Comparison of ENCODE assay signal across 1 cellular context in the genomic region with DNA sequence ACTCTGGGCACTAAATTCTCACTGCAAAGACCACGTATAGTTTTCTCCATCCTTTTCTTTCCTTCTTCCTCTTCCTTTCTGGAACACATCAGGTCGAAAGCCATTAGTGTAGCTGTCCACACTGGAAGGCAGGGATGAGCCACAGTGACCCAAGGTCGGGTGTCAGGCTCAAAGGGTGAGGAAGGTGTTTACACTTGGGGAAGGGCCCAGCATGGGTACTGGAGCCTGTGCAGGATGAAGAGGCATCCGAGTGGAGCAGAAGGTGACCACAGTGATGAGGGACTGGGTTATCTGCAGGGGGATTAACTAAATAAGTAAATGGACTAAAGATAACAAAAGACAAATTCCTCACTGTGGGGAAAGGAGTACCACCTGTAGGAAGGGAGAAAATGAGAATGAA.
TF ChIP-seq lines count a peak whose summit lies in the region.

No MANE protein-coding gene starts in this region.

TF ChIP-seq in HepG2, 621 proteins besides CTCF, POLR2A, EP300 and RAD21 (continued from another document):
- TF ChIP-seq, protein P1, sequence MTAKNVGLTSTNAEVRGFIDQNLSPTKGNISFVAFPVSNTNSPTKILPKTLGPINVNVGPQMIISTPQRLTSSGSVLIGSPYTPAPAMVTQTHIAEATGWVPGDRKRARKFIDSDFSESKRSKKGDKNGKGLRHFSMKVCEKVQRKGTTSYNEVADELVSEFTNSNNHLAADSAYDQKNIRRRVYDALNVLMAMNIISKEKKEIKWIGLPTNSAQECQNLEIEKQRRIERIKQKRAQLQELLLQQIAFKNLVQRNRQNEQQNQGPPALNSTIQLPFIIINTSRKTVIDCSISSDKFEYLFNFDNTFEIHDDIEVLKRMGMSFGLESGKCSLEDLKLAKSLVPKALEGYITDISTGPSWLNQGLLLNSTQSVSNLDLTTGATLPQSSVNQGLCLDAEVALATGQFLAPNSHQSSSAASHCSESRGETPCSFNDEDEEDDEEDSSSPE (CRISPR knock-in tag; IDR thresholded peaks at IDR 0.05), result no peak
- TF ChIP-seq PCBP2 (optimal IDR thresholded peaks at IDR 0.05; ENCODE audit: low read depth, low read length, poor library complexity, severe bottlenecking) (no peak), TCF7 (IDR thresholded peaks at IDR 0.05; ENCODE audit: low read depth) (no peak), ZNF235 (CRISPR knock-in tag; IDR thresholded peaks at IDR 0.05; ENCODE audit: borderline replicate concordance) (no peak), SP2 (CRISPR knock-in tag; IDR thresholded peaks at IDR 0.05) (no peak), RXRB (CRISPR knock-in tag; IDR thresholded peaks at IDR 0.05; ENCODE audit: borderline replicate concordance) (no peak), PLRG1 (conservative IDR thresholded peaks at IDR 0.05) (no peak), ZNF558 (CRISPR knock-in tag; IDR thresholded peaks at IDR 0.05; ENCODE audit: borderline replicate concordance) (no peak), RBM39 (IDR thresholded peaks at IDR 0.05; ENCODE audit: low read depth, low read length, poor library complexity, severe bottlenecking) (no peak), IRF2 (CRISPR knock-in tag; IDR thresholded peaks at IDR 0.05) (no peak), NFKB2 (CRISPR knock-in tag; IDR thresholded peaks at IDR 0.05; ENCODE audit: borderline replicate concordance) (no peak), SP5 (CRISPR knock-in tag; IDR thresholded peaks at IDR 0.05; ENCODE audit: borderline replicate concordance, low read depth) (no peak), ZNF816 (CRISPR knock-in tag; IDR thresholded peaks at IDR 0.05; ENCODE audit: borderline replicate concordance) (no peak), NPAS2 (CRISPR knock-in tag; IDR thresholded peaks at IDR 0.05; ENCODE audit: borderline replicate concordance) (no peak), ZNF383 (CRISPR knock-in tag; IDR thresholded peaks at IDR 0.05; ENCODE audit: borderline replicate concordance) (no peak), WIZ (CRISPR knock-in tag; IDR thresholded peaks at IDR 0.05) (no peak), ISX (CRISPR knock-in tag; conservative IDR thresholded peaks at IDR 0.05) (no peak), RNF2 (conservative IDR thresholded peaks at IDR 0.05; ENCODE audit: low read depth) (no peak), ZNF441 (CRISPR knock-in tag; IDR thresholded peaks at IDR 0.05; ENCODE audit: borderline replicate concordance) (no peak)
- TF ChIP-seq, protein P2, sequence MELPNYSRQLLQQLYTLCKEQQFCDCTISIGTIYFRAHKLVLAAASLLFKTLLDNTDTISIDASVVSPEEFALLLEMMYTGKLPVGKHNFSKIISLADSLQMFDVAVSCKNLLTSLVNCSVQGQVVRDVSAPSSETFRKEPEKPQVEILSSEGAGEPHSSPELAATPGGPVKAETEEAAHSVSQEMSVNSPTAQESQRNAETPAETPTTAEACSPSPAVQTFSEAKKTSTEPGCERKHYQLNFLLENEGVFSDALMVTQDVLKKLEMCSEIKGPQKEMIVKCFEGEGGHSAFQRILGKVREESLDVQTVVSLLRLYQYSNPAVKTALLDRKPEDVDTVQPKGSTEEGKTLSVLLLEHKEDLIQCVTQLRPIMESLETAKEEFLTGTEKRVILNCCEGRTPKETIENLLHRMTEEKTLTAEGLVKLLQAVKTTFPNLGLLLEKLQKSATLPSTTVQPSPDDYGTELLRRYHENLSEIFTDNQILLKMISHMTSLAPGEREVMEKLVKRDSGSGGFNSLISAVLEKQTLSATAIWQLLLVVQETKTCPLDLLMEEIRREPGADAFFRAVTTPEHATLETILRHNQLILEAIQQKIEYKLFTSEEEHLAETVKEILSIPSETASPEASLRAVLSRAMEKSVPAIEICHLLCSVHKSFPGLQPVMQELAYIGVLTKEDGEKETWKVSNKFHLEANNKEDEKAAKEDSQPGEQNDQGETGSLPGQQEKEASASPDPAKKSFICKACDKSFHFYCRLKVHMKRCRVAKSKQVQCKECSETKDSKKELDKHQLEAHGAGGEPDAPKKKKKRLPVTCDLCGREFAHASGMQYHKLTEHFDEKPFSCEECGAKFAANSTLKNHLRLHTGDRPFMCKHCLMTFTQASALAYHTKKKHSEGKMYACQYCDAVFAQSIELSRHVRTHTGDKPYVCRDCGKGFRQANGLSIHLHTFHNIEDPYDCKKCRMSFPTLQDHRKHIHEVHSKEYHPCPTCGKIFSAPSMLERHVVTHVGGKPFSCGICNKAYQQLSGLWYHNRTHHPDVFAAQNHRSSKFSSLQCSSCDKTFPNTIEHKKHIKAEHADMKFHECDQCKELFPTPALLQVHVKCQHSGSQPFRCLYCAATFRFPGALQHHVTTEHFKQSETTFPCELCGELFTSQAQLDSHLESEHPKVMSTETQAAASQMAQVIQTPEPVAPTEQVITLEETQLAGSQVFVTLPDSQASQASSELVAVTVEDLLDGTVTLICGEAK (IDR thresholded peaks at IDR 0.05), result no peak
- TF ChIP-seq, protein P2 (CRISPR knock-in tag; IDR thresholded peaks at IDR 0.05), result no peak
- TF ChIP-seq, protein P3, sequence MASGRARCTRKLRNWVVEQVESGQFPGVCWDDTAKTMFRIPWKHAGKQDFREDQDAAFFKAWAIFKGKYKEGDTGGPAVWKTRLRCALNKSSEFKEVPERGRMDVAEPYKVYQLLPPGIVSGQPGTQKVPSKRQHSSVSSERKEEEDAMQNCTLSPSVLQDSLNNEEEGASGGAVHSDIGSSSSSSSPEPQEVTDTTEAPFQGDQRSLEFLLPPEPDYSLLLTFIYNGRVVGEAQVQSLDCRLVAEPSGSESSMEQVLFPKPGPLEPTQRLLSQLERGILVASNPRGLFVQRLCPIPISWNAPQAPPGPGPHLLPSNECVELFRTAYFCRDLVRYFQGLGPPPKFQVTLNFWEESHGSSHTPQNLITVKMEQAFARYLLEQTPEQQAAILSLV (CRISPR knock-in tag; IDR thresholded peaks at IDR 0.05; ENCODE audit: borderline replicate concordance), result no peak
- TF ChIP-seq, protein P4, sequence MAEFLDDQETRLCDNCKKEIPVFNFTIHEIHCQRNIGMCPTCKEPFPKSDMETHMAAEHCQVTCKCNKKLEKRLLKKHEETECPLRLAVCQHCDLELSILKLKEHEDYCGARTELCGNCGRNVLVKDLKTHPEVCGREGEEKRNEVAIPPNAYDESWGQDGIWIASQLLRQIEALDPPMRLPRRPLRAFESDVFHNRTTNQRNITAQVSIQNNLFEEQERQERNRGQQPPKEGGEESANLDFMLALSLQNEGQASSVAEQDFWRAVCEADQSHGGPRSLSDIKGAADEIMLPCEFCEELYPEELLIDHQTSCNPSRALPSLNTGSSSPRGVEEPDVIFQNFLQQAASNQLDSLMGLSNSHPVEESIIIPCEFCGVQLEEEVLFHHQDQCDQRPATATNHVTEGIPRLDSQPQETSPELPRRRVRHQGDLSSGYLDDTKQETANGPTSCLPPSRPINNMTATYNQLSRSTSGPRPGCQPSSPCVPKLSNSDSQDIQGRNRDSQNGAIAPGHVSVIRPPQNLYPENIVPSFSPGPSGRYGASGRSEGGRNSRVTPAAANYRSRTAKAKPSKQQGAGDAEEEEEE (CRISPR knock-in tag; IDR thresholded peaks at IDR 0.05; ENCODE audit: borderline replicate concordance), result no peak
- TF ChIP-seq, protein P5, sequence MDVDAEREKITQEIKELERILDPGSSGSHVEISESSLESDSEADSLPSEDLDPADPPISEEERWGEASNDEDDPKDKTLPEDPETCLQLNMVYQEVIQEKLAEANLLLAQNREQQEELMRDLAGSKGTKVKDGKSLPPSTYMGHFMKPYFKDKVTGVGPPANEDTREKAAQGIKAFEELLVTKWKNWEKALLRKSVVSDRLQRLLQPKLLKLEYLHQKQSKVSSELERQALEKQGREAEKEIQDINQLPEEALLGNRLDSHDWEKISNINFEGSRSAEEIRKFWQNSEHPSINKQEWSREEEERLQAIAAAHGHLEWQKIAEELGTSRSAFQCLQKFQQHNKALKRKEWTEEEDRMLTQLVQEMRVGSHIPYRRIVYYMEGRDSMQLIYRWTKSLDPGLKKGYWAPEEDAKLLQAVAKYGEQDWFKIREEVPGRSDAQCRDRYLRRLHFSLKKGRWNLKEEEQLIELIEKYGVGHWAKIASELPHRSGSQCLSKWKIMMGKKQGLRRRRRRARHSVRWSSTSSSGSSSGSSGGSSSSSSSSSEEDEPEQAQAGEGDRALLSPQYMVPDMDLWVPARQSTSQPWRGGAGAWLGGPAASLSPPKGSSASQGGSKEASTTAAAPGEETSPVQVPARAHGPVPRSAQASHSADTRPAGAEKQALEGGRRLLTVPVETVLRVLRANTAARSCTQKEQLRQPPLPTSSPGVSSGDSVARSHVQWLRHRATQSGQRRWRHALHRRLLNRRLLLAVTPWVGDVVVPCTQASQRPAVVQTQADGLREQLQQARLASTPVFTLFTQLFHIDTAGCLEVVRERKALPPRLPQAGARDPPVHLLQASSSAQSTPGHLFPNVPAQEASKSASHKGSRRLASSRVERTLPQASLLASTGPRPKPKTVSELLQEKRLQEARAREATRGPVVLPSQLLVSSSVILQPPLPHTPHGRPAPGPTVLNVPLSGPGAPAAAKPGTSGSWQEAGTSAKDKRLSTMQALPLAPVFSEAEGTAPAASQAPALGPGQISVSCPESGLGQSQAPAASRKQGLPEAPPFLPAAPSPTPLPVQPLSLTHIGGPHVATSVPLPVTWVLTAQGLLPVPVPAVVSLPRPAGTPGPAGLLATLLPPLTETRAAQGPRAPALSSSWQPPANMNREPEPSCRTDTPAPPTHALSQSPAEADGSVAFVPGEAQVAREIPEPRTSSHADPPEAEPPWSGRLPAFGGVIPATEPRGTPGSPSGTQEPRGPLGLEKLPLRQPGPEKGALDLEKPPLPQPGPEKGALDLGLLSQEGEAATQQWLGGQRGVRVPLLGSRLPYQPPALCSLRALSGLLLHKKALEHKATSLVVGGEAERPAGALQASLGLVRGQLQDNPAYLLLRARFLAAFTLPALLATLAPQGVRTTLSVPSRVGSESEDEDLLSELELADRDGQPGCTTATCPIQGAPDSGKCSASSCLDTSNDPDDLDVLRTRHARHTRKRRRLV (CRISPR knock-in tag; IDR thresholded peaks at IDR 0.05), result no peak
- TF ChIP-seq, protein P6, sequence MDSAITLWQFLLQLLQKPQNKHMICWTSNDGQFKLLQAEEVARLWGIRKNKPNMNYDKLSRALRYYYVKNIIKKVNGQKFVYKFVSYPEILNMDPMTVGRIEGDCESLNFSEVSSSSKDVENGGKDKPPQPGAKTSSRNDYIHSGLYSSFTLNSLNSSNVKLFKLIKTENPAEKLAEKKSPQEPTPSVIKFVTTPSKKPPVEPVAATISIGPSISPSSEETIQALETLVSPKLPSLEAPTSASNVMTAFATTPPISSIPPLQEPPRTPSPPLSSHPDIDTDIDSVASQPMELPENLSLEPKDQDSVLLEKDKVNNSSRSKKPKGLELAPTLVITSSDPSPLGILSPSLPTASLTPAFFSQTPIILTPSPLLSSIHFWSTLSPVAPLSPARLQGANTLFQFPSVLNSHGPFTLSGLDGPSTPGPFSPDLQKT (CRISPR knock-in tag; IDR thresholded peaks at IDR 0.05; ENCODE audit: borderline replicate concordance), result no peak
